Comparison of ENCODE assay signal across 13 cellular contexts in genomic region chr7:45157653-45158401, GRCh38. TPM values are rescaled to one million over a fixed set of nuclear protein-coding genes. Genes with fewer than 3 reads are reported as not detected.
DNase-seq lines count a peak whose midpoint lies in the region; ATAC-seq, FAIRE-seq and TF ChIP-seq lines count a peak whose summit lies in the region.
"Had no signal": no experiment of that assay in that cellular context is flagged by ENCODE, and none has a peak within 500 bp of the region (broad histone marks: within the 10 kb centered on the region; RNA-seq: fewer than 3 reads in every experiment).

Gene RAMP3, plus strand, starts transcription at chr7:45157791. Its CDS starts 38 bp downstream, at chr7:45157829.

- no peak for TF ChIP-seq POLR2A in body of pancreas (IDR thresholded peaks at IDR 0.05)

- intact Hi-C loops in body of pancreas (cut with DNase I), result loop anchor here (5.0 kb wide), 2 partner anchors 104 to 699 kb away; no protein-coding TSS in a partner anchor
- intact Hi-C loops in sciatic nerve (cut with DNase I), result loop anchor here (1.0 kb wide), 1 partner anchor 104 kb away; no protein-coding TSS in a partner anchor

- H3K36me3 ChIP-seq in ES-I3 (ENCODE audit: insufficient read depth, low read length) (no peaks in the 10 kb centered on the region), body of pancreas (replicated peaks in 1 of 2; ENCODE audit: insufficient read depth in 1 of 2, low read depth in 2 of 2) (no peaks in the 10 kb centered on the region)

- in situ Hi-C loops in KBM-7 (cut with MboI; ENCODE audit: low pct_unique_long_range_greater_than_20kb, low sequenced_read_pairs), result loop anchor here (10.0 kb wide), 1 partner anchor 97 kb away; no protein-coding TSS in a partner anchor

- H3K9me3 ChIP-seq in ES-I3 (ENCODE audit: control insufficient read depth, insufficient read depth, low read length), result no peaks in the 10 kb centered on the region
- no peaks in the 10 kb centered on the region for H3K9me3 ChIP-seq in body of pancreas
- H3K9me3 ChIP-seq in iPS-18c (ENCODE audit: control insufficient read depth, insufficient read depth, low read length), result no peaks in the 10 kb centered on the region

- no peak for ATAC-seq in body of pancreas
- no peak for ATAC-seq in sciatic nerve
- ATAC-seq in GM19467 (IDR thresholded peaks at IDR 0.05; ENCODE audit: unreplicated experiment), result no peak
- ATAC-seq: naive thymus-derived CD4-positive, alpha-beta T cell had no signal

- H3K4me1 ChIP-seq in ES-I3 (ENCODE audit: insufficient read depth, low read length) (no peaks in the 10 kb centered on the region; the same call in 1 of the 2 replicates), body of pancreas (no peaks in the 10 kb centered on the region)

- H3K4me3 ChIP-seq in body of pancreas (no peak within 1 kb of the TSS), iPS-18c (ENCODE audit: insufficient read depth, low read depth, low read length) (peak within 1 kb of the TSS; percentile 59)
- H3K4me3 ChIP-seq: SK-N-MC had no signal

- no peak for FAIRE-seq in D721Med (lab: Jason Lieb, UNC)

- peak within 1 kb of the TSS in 2 of 4 donors; percentile 23 to 25 for H3K27ac ChIP-seq in body of pancreas
- H3K27ac ChIP-seq: SK-N-MC had no signal

- no peak for DNase-seq in body of pancreas
- DNase-seq in sciatic nerve (ENCODE audit: low spot score), result no peak
- no peak for DNase-seq in D721Med (ENCODE audit: insufficient read length, low spot score)
- no peak for DNase-seq in activated CD4-positive, alpha-beta T cell treated with anti-CD3 and anti-CD28 coated beads, Interleukin-2, amount 50 U/mL, for 1 hour
- DNase-seq in KBM-7, result no peak
- DNase-seq: activated CD4-positive, alpha-beta T cell treated with anti-CD3 and anti-CD28 coated beads, Interleukin-2, amount 50 U/mL, for 4 hours; naive thymus-derived CD4-positive, alpha-beta T cell; NCI-H2029 had no signal

- peak within 1 kb of the TSS; percentile 55; the same call in 1 of the 2 replicates for H3K9ac ChIP-seq in ES-I3 (ENCODE audit: low read depth, low read length)

- H3K27me3 ChIP-seq in body of pancreas, result no peaks in the 10 kb centered on the region

- TF ChIP-seq CTCF in body of pancreas (IDR thresholded peaks at IDR 0.05), result no peak
- TF ChIP-seq CTCF in D721Med (IDR thresholded peaks at IDR 0.05; ENCODE audit: insufficient read depth, missing control alignments), result no peak

- WGBS in body of pancreas, 2 donors, result 17 to 71% methylated on average over 1 to 31 of the region's 56 CpGs

RNA-seq across cellular contexts. Expression of gene RAMP3, which starts in this region (rescaled TPM):
- total RNA-seq in body of pancreas (10 to 100 TPM; 14.0 to 23.1 TPM), sciatic nerve (59.6 TPM)
- total RNA-seq: H4 had no signal
